19 cellular contexts compared by ENCODE assay signal in the genomic region with DNA sequence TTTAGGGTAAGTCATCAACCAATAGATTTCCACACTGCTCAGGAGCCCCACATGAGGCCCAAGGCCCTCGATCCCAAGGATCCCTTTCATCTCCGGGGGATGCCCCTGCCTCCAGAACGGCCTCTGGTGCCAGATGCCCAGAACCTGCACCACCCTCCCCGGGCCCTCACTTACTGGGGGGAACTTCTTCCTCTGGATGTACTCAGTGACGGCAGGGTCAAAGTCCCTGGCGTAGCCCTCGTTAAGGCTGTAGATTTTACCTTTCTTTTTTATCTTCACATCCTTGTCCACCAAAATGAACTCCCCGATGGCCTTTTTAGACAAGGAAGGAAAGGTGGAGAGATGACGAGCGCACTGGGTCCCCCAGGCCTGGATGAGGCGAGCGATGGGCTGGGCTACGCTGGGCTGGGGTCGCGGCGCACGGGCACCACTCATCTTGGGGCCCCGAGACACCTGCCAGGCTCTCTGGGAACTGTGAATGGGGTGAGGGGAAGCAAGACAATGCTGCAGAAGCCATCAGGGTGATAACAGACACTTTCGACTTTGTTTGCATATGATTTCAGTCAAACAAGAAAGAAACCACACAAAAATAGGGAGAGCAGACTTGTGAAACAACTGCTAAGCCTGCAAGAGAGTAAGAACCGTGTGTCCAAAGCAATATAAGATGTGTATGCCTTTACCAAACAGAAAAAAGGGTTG. TPM values are rescaled to one million over a fixed set of nuclear protein-coding genes. Genes with fewer than 3 reads are reported as not detected.
"Had no signal": no experiment of that assay in that cellular context is flagged by ENCODE, and none has a peak within 500 bp of the region (broad histone marks: within the 10 kb centered on the region; RNA-seq: fewer than 3 reads in every experiment).

No MANE protein-coding gene starts in this region.

- H3K27ac ChIP-seq: brain microvascular endothelial cell, esophagus squamous epithelium, left ventricle myocardium inferior, tibial nerve had no signal

- H3K9me3 Mint-ChIP-seq: activated CD4-positive, alpha-beta memory T cell treated with anti-CD3 and anti-CD28 coated beads for 36 hours; activated naive CD8-positive, alpha-beta T cell treated with anti-CD3 and anti-CD28 coated beads for 36 hours; stimulated activated memory B cell treated with anti-CD40 and anti-IgM and Interleukin-4, amounts not matched to agents 10 μg/mL and 1 μg/mL and 100 μg/mL, for 72 hours had no signal

- H3K27me3 ChIP-seq: tibial nerve had no signal

- H3K36me3 Mint-ChIP-seq: activated CD4-positive, alpha-beta memory T cell treated with anti-CD3 and anti-CD28 coated beads for 36 hours; activated naive CD8-positive, alpha-beta T cell treated with anti-CD3 and anti-CD28 coated beads for 36 hours; stimulated activated memory B cell treated with anti-CD40 and anti-IgM and Interleukin-4, amounts not matched to agents 10 μg/mL and 1 μg/mL and 100 μg/mL, for 72 hours had no signal

- H3K4me1 ChIP-seq: left ventricle myocardium inferior had no signal

- DNase-seq: activated CD4-positive, alpha-beta memory T cell treated with anti-CD3 and anti-CD28 coated beads for 36 hours; activated gamma-delta T cell treated with Interleukin-2 at 50 U/mL for 16 hours; activated naive CD8-positive, alpha-beta T cell treated with anti-CD3 and anti-CD28 coated beads for 36 hours; activated T-cell treated with anti-CD3 and anti-CD28 coated beads, Interleukin-2, amount 50 U/mL, for 48 hours; brain microvascular endothelial cell; esophagus squamous epithelium; foreskin fibroblast; head of caudate nucleus; left ventricle myocardium inferior; mesenchymal stem cell; naive B cell; posterior cingulate gyrus; right cardiac atrium; T-helper 9 cell had no signal

- ATAC-seq: right cardiac atrium; stimulated activated memory B cell treated with anti-CD40 and anti-IgM and Interleukin-4, amounts not matched to agents 10 μg/mL and 1 μg/mL and 100 μg/mL, for 72 hours had no signal

- H3K27ac Mint-ChIP-seq: activated CD4-positive, alpha-beta memory T cell treated with anti-CD3 and anti-CD28 coated beads for 36 hours; activated naive CD8-positive, alpha-beta T cell treated with anti-CD3 and anti-CD28 coated beads for 36 hours; stimulated activated memory B cell treated with anti-CD40 and anti-IgM and Interleukin-4, amounts not matched to agents 10 μg/mL and 1 μg/mL and 100 μg/mL, for 72 hours had no signal

- H3K9me3 ChIP-seq: esophagus squamous epithelium, left ventricle myocardium inferior, tibial nerve had no signal

- H3K4me3 Mint-ChIP-seq: activated CD4-positive, alpha-beta memory T cell treated with anti-CD3 and anti-CD28 coated beads for 36 hours; activated naive CD8-positive, alpha-beta T cell treated with anti-CD3 and anti-CD28 coated beads for 36 hours; stimulated activated memory B cell treated with anti-CD40 and anti-IgM and Interleukin-4, amounts not matched to agents 10 μg/mL and 1 μg/mL and 100 μg/mL, for 72 hours had no signal

- H3K4me3 ChIP-seq: esophagus squamous epithelium, left ventricle myocardium inferior, tibial nerve had no signal

- H3K36me3 ChIP-seq: brain microvascular endothelial cell, esophagus squamous epithelium, left ventricle myocardium inferior, tibial nerve had no signal

RNA-seq across cellular contexts. Expression of gene FBP2, which starts 13.2 kb away (rescaled TPM):
- total RNA-seq: activated CD4-positive, alpha-beta memory T cell treated with anti-CD3 and anti-CD28 coated beads for 36 hours; activated naive CD8-positive, alpha-beta T cell treated with anti-CD3 and anti-CD28 coated beads for 36 hours; chondrocyte; subcutaneous adipose tissue; tibial nerve had no signal
- polyA plus RNA-seq: keratinocyte, right cardiac atrium had no signal

RNA-seq across cellular contexts. Expression of gene FBP1, which starts 32.5 kb away (rescaled TPM):
- total RNA-seq: chondrocyte had no signal

RNA-seq across cellular contexts. Expression of gene PCAT7, which starts 51.9 kb away (rescaled TPM):
- total RNA-seq: activated CD4-positive, alpha-beta memory T cell treated with anti-CD3 and anti-CD28 coated beads for 36 hours; activated naive CD8-positive, alpha-beta T cell treated with anti-CD3 and anti-CD28 coated beads for 36 hours; esophagus squamous epithelium; left ventricle myocardium inferior; subcutaneous adipose tissue had no signal
- polyA plus RNA-seq: keratinocyte had no signal
